1 cellular context compared by ENCODE assay signal in genomic region chr2:64767670-64768425, GRCh38.
A peak's percentile ranks its signal among the peaks of the same experiment; 100 is the strongest.
TF ChIP-seq lines count a peak whose summit lies in the region.

No MANE protein-coding gene starts in this region.

TF ChIP-seq in HepG2, 621 proteins besides CTCF, POLR2A, EP300 and RAD21 (continued from another document and continues in another):
- TF ChIP-seq ZBTB44 (CRISPR knock-in tag; IDR thresholded peaks at IDR 0.05): no peak
- TF ChIP-seq PCBP2 (optimal IDR thresholded peaks at IDR 0.05; ENCODE audit: low read depth, low read length, poor library complexity, severe bottlenecking): no peak
- TF ChIP-seq TBP (CRISPR knock-in tag; IDR thresholded peaks at IDR 0.05): no peak
- TF ChIP-seq ZNF782 (CRISPR knock-in tag; IDR thresholded peaks at IDR 0.05; ENCODE audit: borderline replicate concordance): no peak
- no peak for TF ChIP-seq NCOA1 (CRISPR knock-in tag; IDR thresholded peaks at IDR 0.05)
- 0 out of 2 replicates have a peak, but pooled peaks have one; percentile 26 for TF ChIP-seq HINFP (CRISPR knock-in tag; IDR thresholded peaks at IDR 0.05; ENCODE audit: low read depth)
- no peak for TF ChIP-seq ZNF597 (CRISPR knock-in tag; IDR thresholded peaks at IDR 0.05)
- TF ChIP-seq HDAC2 (CRISPR knock-in tag; IDR thresholded peaks at IDR 0.05): no peak
- TF ChIP-seq GRHL1 (CRISPR knock-in tag; conservative IDR thresholded peaks at IDR 0.05): no peak
- no peak for TF ChIP-seq ZBTB37 (CRISPR knock-in tag; IDR thresholded peaks at IDR 0.05)
- 0 out of 2 replicates have a peak, but pooled peaks have one; percentile 50 for TF ChIP-seq JUN (CRISPR knock-in tag; IDR thresholded peaks at IDR 0.05)
- peak; percentile 23; the same call in 1 of the 2 replicates for TF ChIP-seq ZFX (CRISPR knock-in tag; IDR thresholded peaks at IDR 0.05; ENCODE audit: low read depth)
- TF ChIP-seq SMYD3 (CRISPR knock-in tag; IDR thresholded peaks at IDR 0.05): no peak
- peak; percentile 24; the same call in 1 of the 2 replicates for TF ChIP-seq ZFY (CRISPR knock-in tag; IDR thresholded peaks at IDR 0.05)
- TF ChIP-seq NR2F1 (CRISPR knock-in tag; IDR thresholded peaks at IDR 0.05): no peak
- no peak for TF ChIP-seq DMAP1 (CRISPR knock-in tag; IDR thresholded peaks at IDR 0.05)
- TF ChIP-seq ARNT2 (CRISPR knock-in tag; IDR thresholded peaks at IDR 0.05; ENCODE audit: low read depth): no peak
- TF ChIP-seq ZBTB25 (CRISPR knock-in tag; IDR thresholded peaks at IDR 0.05): peak; percentile 26; the same call in 1 of the 2 replicates
- TF ChIP-seq BORCS8-MEF2B (CRISPR knock-in tag; IDR thresholded peaks at IDR 0.05): 0 out of 2 replicates have a peak, but pooled peaks have one; percentile 54
- no peak for TF ChIP-seq TEAD2 (CRISPR knock-in tag; IDR thresholded peaks at IDR 0.05)
- TF ChIP-seq ZNF205 (CRISPR knock-in tag; IDR thresholded peaks at IDR 0.05): 0 out of 2 replicates have a peak, but pooled peaks have one; percentile 35
- no peak for TF ChIP-seq ZNF644 (CRISPR knock-in tag; IDR thresholded peaks at IDR 0.05; ENCODE audit: low read depth)
- no peak for TF ChIP-seq HNF1A (IDR thresholded peaks at IDR 0.05; ENCODE audit: low read depth)
- TF ChIP-seq HNF1A (CRISPR knock-in tag; IDR thresholded peaks at IDR 0.05; ENCODE audit: borderline replicate concordance): no peak
- TF ChIP-seq ZMAT5 (CRISPR knock-in tag; IDR thresholded peaks at IDR 0.05; ENCODE audit: borderline replicate concordance, low read depth): no peak
- no peak for TF ChIP-seq SIX1 (CRISPR knock-in tag; IDR thresholded peaks at IDR 0.05; ENCODE audit: borderline replicate concordance)
- no peak for TF ChIP-seq GATA4 (IDR thresholded peaks at IDR 0.05; ENCODE audit: borderline replicate concordance, low read depth)
- no peak for TF ChIP-seq ZSCAN22 (CRISPR knock-in tag; IDR thresholded peaks at IDR 0.05)
- TF ChIP-seq ZNF891 (CRISPR knock-in tag; IDR thresholded peaks at IDR 0.05): peak; percentile 54; the same call in 1 of the 2 replicates
- TF ChIP-seq HBP1 (CRISPR knock-in tag; IDR thresholded peaks at IDR 0.05; ENCODE audit: low read depth): no peak
- TF ChIP-seq ZNF367 (CRISPR knock-in tag; IDR thresholded peaks at IDR 0.05; ENCODE audit: borderline replicate concordance): no peak
- TF ChIP-seq BCL6 (CRISPR knock-in tag; IDR thresholded peaks at IDR 0.05): peak; percentile 29; the same call in 1 of the 2 replicates
- peak; percentile 70; the same call in 1 of the 2 replicates for TF ChIP-seq ZNF589 (CRISPR knock-in tag; conservative IDR thresholded peaks at IDR 0.05)
- TF ChIP-seq ZNF569 (CRISPR knock-in tag; IDR thresholded peaks at IDR 0.05; ENCODE audit: borderline replicate concordance): no peak
- TF ChIP-seq ZNF382 (CRISPR knock-in tag; IDR thresholded peaks at IDR 0.05; ENCODE audit: borderline replicate concordance): no peak
- no peak for TF ChIP-seq EED (CRISPR knock-in tag; IDR thresholded peaks at IDR 0.05)
- TF ChIP-seq ZNF720 (CRISPR knock-in tag; IDR thresholded peaks at IDR 0.05): no peak
- 0 out of 2 replicates have a peak, but pooled peaks have one; percentile 57 for TF ChIP-seq ZNF232 (CRISPR knock-in tag; IDR thresholded peaks at IDR 0.05; ENCODE audit: borderline replicate concordance)
- TF ChIP-seq ZNF572 (CRISPR knock-in tag; IDR thresholded peaks at IDR 0.05): peak; percentile 60; the same call in 1 of the 2 replicates
- 0 out of 2 replicates have a peak, but pooled peaks have one; percentile 18 for TF ChIP-seq ELF1 (CRISPR knock-in tag; IDR thresholded peaks at IDR 0.05)
- TF ChIP-seq CBFB (CRISPR knock-in tag; IDR thresholded peaks at IDR 0.05): 0 out of 2 replicates have a peak, but pooled peaks have one; percentile 62
- no peak for TF ChIP-seq KAT7 (CRISPR knock-in tag; IDR thresholded peaks at IDR 0.05; ENCODE audit: borderline replicate concordance)
- TF ChIP-seq HNRNPLL (IDR thresholded peaks at IDR 0.05; ENCODE audit: low read depth, low read length, poor library complexity, severe bottlenecking): peak; percentile 59
- no peak for TF ChIP-seq DBP (CRISPR knock-in tag; IDR thresholded peaks at IDR 0.05; ENCODE audit: not compliant biosample characterization)
- TF ChIP-seq DRAP1 (CRISPR knock-in tag; IDR thresholded peaks at IDR 0.05): no peak
- TF ChIP-seq ZSCAN9 (CRISPR knock-in tag; IDR thresholded peaks at IDR 0.05; ENCODE audit: borderline replicate concordance): no peak
- TF ChIP-seq FUBP1 (CRISPR knock-in tag; IDR thresholded peaks at IDR 0.05; ENCODE audit: borderline replicate concordance): no peak
